8 cellular contexts compared by ENCODE assay signal in the genomic region with DNA sequence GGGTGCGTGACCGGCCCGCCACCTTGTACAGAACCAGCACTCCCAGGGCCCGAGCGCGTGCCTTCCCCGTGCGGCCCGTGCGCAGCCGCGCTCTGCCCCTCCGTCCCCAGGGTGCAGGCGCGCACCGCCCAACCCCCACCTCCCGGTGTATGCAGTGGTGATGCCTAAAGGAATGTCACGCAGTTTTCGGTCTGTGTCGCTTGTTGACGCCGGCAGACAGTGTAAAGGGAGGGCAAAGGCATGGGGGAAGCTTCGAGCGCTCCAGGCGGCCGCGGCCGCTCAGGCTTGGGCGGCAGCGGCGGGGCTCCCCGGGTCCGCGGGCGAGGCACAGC. TPM values are rescaled to one million over a fixed set of nuclear protein-coding genes. Genes with fewer than 3 reads are reported as not detected.
A peak's percentile ranks its signal among the peaks of the same experiment; 100 is the strongest.
DNase-seq lines count a peak whose midpoint lies in the region; ATAC-seq, FAIRE-seq and TF ChIP-seq lines count a peak whose summit lies in the region.

No MANE protein-coding gene starts in this region.

- no peaks in the 10 kb centered on the region for H3K9me3 Mint-ChIP-seq in endodermal cell

- H3K4me3 ChIP-seq in endodermal cell (ENCODE audit: low read length) (peak overlapping the region; percentile 65), pancreas (peak overlapping the region; percentile 6 to 47 (median 31))

- H3K9ac ChIP-seq in endodermal cell (ENCODE audit: extremely low read depth, low read length, poor library complexity, severe bottlenecking), result no peak overlapping the region

- peak overlapping the region; percentile 46 for H3K4me3 Mint-ChIP-seq in endodermal cell

- no peak overlapping the region for H3K27ac Mint-ChIP-seq in endodermal cell

- intact Hi-C loops in pancreas (cut with DNase I), result no loop called here

- H3K27me3 Mint-ChIP-seq in endodermal cell (ENCODE audit: insufficient read depth), result peaks cover 86% of the 10 kb centered on the region

- no peaks in the 10 kb centered on the region for H3K9me3 ChIP-seq in endodermal cell (ENCODE audit: control insufficient read depth, low read length)
- H3K9me3 ChIP-seq in pancreas, result no peaks in the 10 kb centered on the region

- TF ChIP-seq CTCF in endodermal cell (conservative IDR thresholded peaks at IDR 0.05) (no peak), pancreas (IDR thresholded peaks at IDR 0.05) (no peak)

- H3K4me1 Mint-ChIP-seq in endodermal cell, result no peaks in the 10 kb centered on the region

- H3K36me3 ChIP-seq in endodermal cell (ENCODE audit: control insufficient read depth, insufficient read depth, low read length) (no peaks in the 10 kb centered on the region), pancreas (no peaks in the 10 kb centered on the region)

- H3K36me3 Mint-ChIP-seq in endodermal cell (ENCODE audit: low read depth), result no peaks in the 10 kb centered on the region

- 3% methylated on average over 22 to 35 of the region's 35 CpGs for WGBS in endodermal cell (ENCODE audit: insufficient coverage in 1 of 2, insufficient read length in 1 of 2), 2 experiments
- 0% methylated on average over 34 to 35 of the region's 35 CpGs for WGBS in pancreas, 2 donors

- H3K27me3 ChIP-seq in endodermal cell (ENCODE audit: control insufficient read depth, insufficient read depth, low read length, poor library complexity, severe bottlenecking) (peaks cover 98% of the 10 kb centered on the region), pancreas (peaks cover 0 to 4% (median 0%) of the 10 kb centered on the region in 4 donors)

- no peak overlapping the region for H3K27ac ChIP-seq in endodermal cell (ENCODE audit: low read depth, low read length)
- H3K27ac ChIP-seq in pancreas, result no peak overlapping the region

- DNase-seq in DMS53 treated with DMSO at 0.1 percent for 48 hours (lab: John Stamatoyannopoulos, UW; ENCODE audit: unreplicated experiment) (peak; percentile 55), NCI-H2171 treated with DMSO at 0.1 percent for 48 hours (lab: John Stamatoyannopoulos, UW) (peak; percentile 51), endodermal cell (peak; percentile 67), pancreas (no peak), NCI-H1694 (lab: John Stamatoyannopoulos, UW) (no peak), GF-D8 (lab: John Stamatoyannopoulos, UW) (no peak), HPDE6-E6E7 (ENCODE audit: extremely low spot score) (no peak)

- H3K4me1 ChIP-seq in endodermal cell (ENCODE audit: control insufficient read depth, insufficient read depth, low read length) (no peaks in the 10 kb centered on the region), pancreas (peaks cover 6 to 14% (median 13%) of the 10 kb centered on the region in 3 donors)

- ATAC-seq in pancreas, result peak; percentile 2 to 20 (median 12)
- ATAC-seq in GM21576 (IDR thresholded peaks at IDR 0.05; ENCODE audit: unreplicated experiment), result no peak

- FAIRE-seq in pancreas (lab: Jason Lieb, UNC), result no peak

RNA-seq across cellular contexts. Expression of gene LRRC26, which starts 1.3 kb away (rescaled TPM):
- total RNA-seq in endodermal cell (under 1 TPM in 1 of 2 donors, not detected in 1; 0.53 TPM), pancreas (under 1 TPM; 0.28 to 0.90 (median 0.49) TPM)
- polyA plus RNA-seq in endodermal cell (2013, experiment 1 of 2), result 0.39 TPM
- polyA plus RNA-seq in endodermal cell (2013, experiment 2 of 2), result not detected
- polyA plus RNA-seq in pancreas, result not detected

RNA-seq across cellular contexts. Expression of gene TMEM210, which starts 3.3 kb away (rescaled TPM):
- total RNA-seq in endodermal cell (under 1 TPM in 1 of 2 donors, not detected in 1; 0.62 TPM), pancreas (not detected)
- polyA plus RNA-seq in endodermal cell (2013, experiment 1 of 2), result not detected
- polyA plus RNA-seq in endodermal cell (2013, experiment 2 of 2), result not detected
- not detected for polyA plus RNA-seq in pancreas

RNA-seq across cellular contexts. Expression of gene ANAPC2, which starts 19.8 kb away (rescaled TPM):
- total RNA-seq in endodermal cell (10 to 100 TPM; 66.5 to 69.2 TPM), pancreas (10 to 100 TPM; 22.2 to 39.4 (median 31.5) TPM)
- polyA plus RNA-seq in endodermal cell (2013, experiment 1 of 2), result 40.0 TPM
- polyA plus RNA-seq in endodermal cell (2013, experiment 2 of 2), result 33.2 TPM
- 100 to 1,000 TPM in 1 of 2 donors, 10 to 100 TPM in 1; 99.9 to 122 TPM for polyA plus RNA-seq in pancreas

RNA-seq across cellular contexts. Expression of gene SSNA1, which starts 19.9 kb away (rescaled TPM):
- 10 to 100 TPM; 66.5 to 67.7 TPM for total RNA-seq in endodermal cell
- 58.8 TPM for polyA plus RNA-seq in endodermal cell (2013, experiment 1 of 2)
- 62.8 TPM for polyA plus RNA-seq in endodermal cell (2013, experiment 2 of 2)
- 10 to 100 TPM; 30.8 to 45.2 (median 38.3) TPM for total RNA-seq in pancreas
- polyA plus RNA-seq in pancreas, result 10 to 100 TPM; 67.4 to 81.0 TPM

RNA-seq across cellular contexts. Expression of gene GRIN1, which starts 29.6 kb away (rescaled TPM):
- total RNA-seq in endodermal cell (under 1 TPM; 0.35 to 0.73 TPM), pancreas (under 1 TPM in 4 of 6 donors, not detected in 2; 0.08 to 0.44 (median 0.22) TPM)
- polyA plus RNA-seq in endodermal cell (2013, experiment 1 of 2), result 0.04 TPM
- 0.12 TPM for polyA plus RNA-seq in endodermal cell (2013, experiment 2 of 2)
- polyA plus RNA-seq in pancreas, result under 1 TPM; 0.21 to 0.53 TPM

Comparison
In these comparisons a context has a peak if more than half of its experiments do, and no peak if none do; other contexts are left out.
1. DNase-seq: peak in DMS53 treated with DMSO at 0.1 percent for 48 hours (single experiment), NCI-H2171 treated with DMSO at 0.1 percent for 48 hours (single experiment) and endodermal cell (single experiment); none in pancreas (0 of 6), NCI-H1694 (single experiment), GF-D8 (single experiment) and HPDE6-E6E7 (single experiment).